In genomic region chr1:119531606-119532323, GRCh38 we compare ENCODE assay signal across 22 cellular contexts. TPM values are rescaled to one million over a fixed set of nuclear protein-coding genes. Genes with fewer than 3 reads are reported as not detected.
DNase-seq lines count a peak whose midpoint lies in the region; ATAC-seq and TF ChIP-seq lines count a peak whose summit lies in the region.
"Had no signal": no experiment of that assay in that cellular context is flagged by ENCODE, and none has a peak within 500 bp of the region (broad histone marks: within the 10 kb centered on the region; RNA-seq: fewer than 3 reads in every experiment).

No MANE protein-coding gene starts in this region.

- H3K4me1 ChIP-seq in PC-3 (ENCODE audit: insufficient read depth, low read length) (no peaks in the 10 kb centered on the region), left lung (no peaks in the 10 kb centered on the region)
- H3K4me1 ChIP-seq: A549, Peyer's patch had no signal

- H3K27me3 ChIP-seq in PC-3 (ENCODE audit: low read length) (peaks cover 16% of the 10 kb centered on the region; the same call in 1 of the 2 replicates), left lung (no peaks in the 10 kb centered on the region)
- H3K27me3 ChIP-seq: Peyer's patch had no signal

- intact Hi-C loops in PC-3 (cut with micrococcal nuclease) (loop anchor here (10.0 kb wide), 1 partner anchor 47 kb away; no protein-coding TSS in a partner anchor), left lung (cut with DNase I) (no loop called here)

- no peaks in the 10 kb centered on the region for H3K9me3 ChIP-seq in PC-3 (ENCODE audit: low read length)
- H3K9me3 ChIP-seq in left lung, result no peaks in the 10 kb centered on the region
- H3K9me3 ChIP-seq: A549, Caco-2, Peyer's patch, SK-N-SH had no signal

- CTCF ChIA-PET in PC-3 (lab: Charles Lee), result no interaction called here

- H3K79me2 ChIP-seq in PC-3 (ENCODE audit: low read length), result no peaks in the 10 kb centered on the region

- no peak for TF ChIP-seq CTCF in PC-3 (conservative IDR thresholded peaks at IDR 0.05; ENCODE audit: low read depth, low read length)
- no peak for TF ChIP-seq CTCF in left lung (IDR thresholded peaks at IDR 0.05)

- no peak overlapping the region for H3K4me3 ChIP-seq in PC-3 (ENCODE audit: low read length)
- no peak overlapping the region for H3K4me3 ChIP-seq in left lung
- H3K4me3 ChIP-seq: A549, GM12878, GM23338, Peyer's patch had no signal

- H3K9ac ChIP-seq in PC-3 (ENCODE audit: low read length), result no peak overlapping the region
- H3K9ac ChIP-seq: SK-N-SH had no signal

- H3K27ac ChIP-seq in PC-3 (ENCODE audit: low read length) (no peak overlapping the region), left lung (no peak overlapping the region)
- H3K27ac ChIP-seq: A549, HL-60, Peyer's patch had no signal

- no peaks in the 10 kb centered on the region for H4K20me1 ChIP-seq in PC-3 (ENCODE audit: low read length)

- no peak overlapping the region for H3K4me2 ChIP-seq in PC-3 (ENCODE audit: low read length)
- H3K4me2 ChIP-seq: A549, GM23338, SK-N-SH had no signal

- no TSS peak for BruUV-seq in PC-3 (replicated peaks; lab: Mats Ljungman, UMichigan)

- no peak for ATAC-seq in PC-3
- peak; percentile 14 for ATAC-seq in left lung
- ATAC-seq in stimulated activated naive CD8-positive, alpha-beta T cell treated with anti-CD3 and anti-CD28 coated beads, Interleukin-15, Interleukin-2, amounts not matched to agents 100 U/mL and 50 U/mL, for 24 hours, result no peak
- ATAC-seq in HG03135 (IDR thresholded peaks at IDR 0.05; ENCODE audit: unreplicated experiment), result no peak
- ATAC-seq: A549, GM12878, GM23338, HCT116, Right ventricle myocardium inferior had no signal

- POLR2A ChIA-PET in PC-3 (lab: Charles Lee; ENCODE audit: unreplicated experiment), result no interaction called here

- H3K36me3 ChIP-seq in PC-3 (ENCODE audit: low read depth, low read length) (no peaks in the 10 kb centered on the region), left lung (no peaks in the 10 kb centered on the region)
- H3K36me3 ChIP-seq: Peyer's patch had no signal

- no peaks in the 10 kb centered on the region for H3F3A ChIP-seq in PC-3 (ENCODE audit: low read length, unreplicated experiment)

- H3K9me2 ChIP-seq in PC-3 (replicated peaks; ENCODE audit: low read length), result no peaks in the 10 kb centered on the region
- H3K9me2 ChIP-seq: SK-N-SH had no signal

- DNase-seq in AG08395 (ENCODE audit: low spot score), result peak; percentile 11
- DNase-seq in GM04503 (ENCODE audit: low read depth), result peak; percentile 30
- peak; percentile 57 for DNase-seq in PC-3
- no peak for DNase-seq in left lung
- DNase-seq in stimulated activated naive CD8-positive, alpha-beta T cell treated with anti-CD3 and anti-CD28 coated beads, Interleukin-15, Interleukin-2, amounts not matched to agents 100 U/mL and 50 U/mL, for 24 hours, result no peak
- no peak for DNase-seq in DMS114 treated with DMSO at 0.1 percent for 48 hours (lab: John Stamatoyannopoulos, UW; ENCODE audit: unreplicated experiment)
- DNase-seq: AML-193; Caco-2; CD4-positive, CD25-positive, alpha-beta regulatory T cell; NCI-H146; NCI-H2081 treated with DMSO at 0.1 percent for 48 hours; NCI-H2227 treated with DMSO at 0.1 percent for 48 hours; NCI-H524 treated with DMSO at 0.1 percent for 48 hours; Peyer's patch; SK-N-SH had no signal

- no peak overlapping the region for H2AFZ ChIP-seq in PC-3 (ENCODE audit: low read length)
- H2AFZ ChIP-seq: GM23338 had no signal

RNA-seq across cellular contexts. Expression of gene HSD3B1, which starts 24.8 kb away (rescaled TPM):
- not detected in 2 replicates for total RNA-seq in PC-3 (2014; rRNA removed)
- total RNA-seq in left lung, result not detected
- total RNA-seq: CD4-positive, CD25-positive, alpha-beta regulatory T cell; GM12878; GM23338; Right ventricle myocardium inferior had no signal

Comparison
In these comparisons a context has a peak if more than half of its experiments do, and no peak if none do; other contexts are left out.
1. DNase-seq: peak in AG08395 (single experiment), GM04503 (single experiment) and PC-3 (single experiment); none in left lung (0 of 2), stimulated activated naive CD8-positive, alpha-beta T cell treated with anti-CD3 and anti-CD28 coated beads, Interleukin-15, Interleukin-2, amounts not matched to agents 100 U/mL and 50 U/mL, for 24 hours (single experiment) and DMS114 treated with DMSO at 0.1 percent for 48 hours (single experiment).